In the genomic region with DNA sequence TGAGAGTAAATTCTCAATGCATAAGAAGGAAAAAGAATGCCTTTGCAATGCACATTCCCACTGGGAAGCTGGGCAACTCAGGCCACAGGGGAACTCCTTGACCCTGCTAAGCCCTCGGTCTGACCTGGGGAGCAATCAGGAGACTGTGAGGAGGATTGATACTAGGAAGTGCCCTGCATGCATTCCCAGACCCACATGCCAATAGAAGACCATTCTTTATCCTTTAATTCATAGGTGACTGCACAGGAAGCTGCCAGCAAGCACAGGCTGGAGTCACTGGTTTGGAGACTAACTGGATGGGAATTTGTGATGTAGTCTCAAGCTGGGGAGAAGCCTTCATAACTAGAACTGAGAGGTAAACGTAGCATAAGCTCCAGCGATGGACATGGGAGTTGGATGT, we compare ENCODE assay signal across 25 cellular contexts.
"Had no signal": no experiment of that assay in that cellular context is flagged by ENCODE, and none has a peak within 500 bp of the region (broad histone marks: within the 10 kb centered on the region; RNA-seq: fewer than 3 reads in every experiment).

No MANE protein-coding gene starts in this region.

- DNase-seq: activated CD4-positive, alpha-beta memory T cell treated with anti-CD3 and anti-CD28 coated beads, Interleukin-2, amount 10 ng/mL, durations not matched to agents 7 days and 5 days; activated CD4-positive, alpha-beta T cell treated with anti-CD3 and anti-CD28 coated beads for 36 hours; activated CD4-positive, alpha-beta T cell treated with anti-CD3 and anti-CD28 coated beads, Interleukin-2, amount 50 U/mL, for 1 hour; activated gamma-delta T cell treated with Interleukin-2 at 50 U/mL for 16 hours; activated naive CD4-positive, alpha-beta T cell treated with anti-CD3 and anti-CD28 coated beads, Interleukin-2, amount 10 ng/mL, durations not matched to agents 7 days and 5 days; activated naive CD8-positive, alpha-beta T cell treated with anti-CD3 and anti-CD28 coated beads for 36 hours; activated T-cell treated with anti-CD3 and anti-CD28 coated beads for 4 hours; activated T-cell treated with anti-CD3 and anti-CD28 coated beads, Interleukin-2, amount 50 U/mL, for 48 hours; anterior cingulate cortex; cerebellar nuclear complex; MM.1S; NCI-H1105; NCI-H1436; NCI-H1694 treated with DMSO at 0.1 percent for 48 hours; NCI-H2081; NCI-H446; NCI-H524; PC-3; SIG-M5; T-cell; T-helper 2 cell; WERI-Rb-1 had no signal

- H3K36me3 ChIP-seq: WERI-Rb-1 had no signal

- H3K27ac ChIP-seq: KMS-11, SK-N-MC, WERI-Rb-1 had no signal

- H3K4me3 ChIP-seq: SK-N-MC had no signal

- ATAC-seq: activated CD4-positive, alpha-beta T cell treated with anti-CD3 and anti-CD28 coated beads for 36 hours; activated T-helper 17 cell treated with anti-CD3 and anti-CD28 coated beads, Interleukin-2, amount 50 U/mL, for 72 hours; PC-3; T-cell had no signal
